Comparison of ENCODE assay signal across 8 cellular contexts in genomic region chr7:12211054-12212050, GRCh38. TPM values are rescaled to one million over a fixed set of nuclear protein-coding genes. Genes with fewer than 3 reads are reported as not detected.
DNase-seq lines count a peak whose midpoint lies in the region; ATAC-seq and TF ChIP-seq lines count a peak whose summit lies in the region.

Gene TMEM106B (plus strand): TSS chr7:12211294. CDS start chr7:12214811, 3,517 bp downstream.

- DNase-seq in AG04450 (ENCODE audit: low read depth, low spot score) = peak; percentile 84
- DNase-seq in NCI-H2196 treated with DMSO at 0.1 percent for 48 hours (lab: John Stamatoyannopoulos, UW; ENCODE audit: unreplicated experiment) = peak; percentile 91
- peak; percentile 92 for DNase-seq in activated B cell treated with CpG ODN at 0.5 μM for 24 hours
- DNase-seq in caudate nucleus (lab: John Stamatoyannopoulos, UW) = peak; percentile 47 to 97 (median 91)
- peak; percentile 93 to 97 (median 96) for DNase-seq in immature natural killer cell
- DNase-seq in smooth muscle cell of the brain vasculature (ENCODE audit: low read depth, low spot score) = peak; percentile 86

- no peaks in the 10 kb centered on the region for H3K9me3 Mint-ChIP-seq in activated B cell treated with CpG ODN at 0.5 μM for 24 hours
- H3K9me3 Mint-ChIP-seq in immature natural killer cell = no peaks in the 10 kb centered on the region

- TF ChIP-seq CTCF in AG04450 (IDR thresholded peaks at IDR 0.05; ENCODE audit: low read depth, low read length) = no peak
- TF ChIP-seq CTCF in activated B cell treated with CpG ODN at 0.5 μM for 24 hours (IDR thresholded peaks at IDR 0.05) = no peak

- ATAC-seq in GM18873 (IDR thresholded peaks at IDR 0.05; ENCODE audit: low FRiP score, unreplicated experiment) (peak; percentile 95), HG03139 (IDR thresholded peaks at IDR 0.05; ENCODE audit: unreplicated experiment) (peak; percentile 97), activated B cell treated with CpG ODN at 0.5 μM for 24 hours (ENCODE audit: low read depth) (peak; percentile 92)

- peaks cover 21% of the 10 kb centered on the region for H3K4me1 Mint-ChIP-seq in activated B cell treated with CpG ODN at 0.5 μM for 24 hours
- H3K4me1 Mint-ChIP-seq in immature natural killer cell = peaks cover 32 to 52% of the 10 kb centered on the region in 2 donors

- no peaks in the 10 kb centered on the region for H3K9me3 ChIP-seq in AG04450 (ENCODE audit: control insufficient read depth, insufficient read depth, low read length)

- peak within 1 kb of the TSS; percentile 86 for H3K4me3 ChIP-seq in AG04450 (ENCODE audit: low read depth, low read length)

- H3K36me3 Mint-ChIP-seq in activated B cell treated with CpG ODN at 0.5 μM for 24 hours (ENCODE audit: low read depth) (peaks cover 22% of the 10 kb centered on the region), immature natural killer cell (peaks cover under 1 to 12% (median 5%) of the 10 kb centered on the region in 3 donors)

- H3K27me3 Mint-ChIP-seq in activated B cell treated with CpG ODN at 0.5 μM for 24 hours (peaks cover 8% of the 10 kb centered on the region), immature natural killer cell (ENCODE audit: low read depth in 3 of 3) (peaks cover 16% of the 10 kb centered on the region in 3 donors)

- CTCF ChIA-PET in AG04450 (lab: Charles Lee) (interaction anchor here (0.6 to 1.4 kb wide), 4 partner anchors 8 to 143 kb away, joined by 3 read pairs; no protein-coding TSS in a partner anchor), activated B cell treated with CpG ODN at 0.5 μM for 24 hours (lab: Charles Lee) (interaction anchor here (1.2 kb wide), 1 partner anchor 111 kb away, joined by 3 read pairs; no protein-coding TSS in a partner anchor)

- POLR2A ChIA-PET in AG04450 (lab: Yijun Ruan, JAX) = interaction anchor here (0.6 to 0.7 kb wide), 4 partner anchors 8 to 504 kb away, joined by 3 to 6 read pairs (median 4); no protein-coding TSS in a partner anchor
- POLR2A ChIA-PET in activated B cell treated with CpG ODN at 0.5 μM for 24 hours (lab: Charles Lee) = interaction anchor here (0.6 to 2.5 kb wide), 6 partner anchors 9 to 1271 kb away, joined by 3 to 12 read pairs (median 6); partner anchors contain the start of gene ARL4A

- H3K27ac ChIP-seq in AG04450 (ENCODE audit: low read depth, low read length) = peak within 1 kb of the TSS; percentile 48
- H3K27ac ChIP-seq in caudate nucleus (ENCODE audit: low read depth, low read length) = peak within 1 kb of the TSS; percentile 91

- no peaks in the 10 kb centered on the region for H3K27me3 ChIP-seq in AG04450 (ENCODE audit: control insufficient read depth, insufficient read depth, low read length)

- H3K27ac Mint-ChIP-seq in activated B cell treated with CpG ODN at 0.5 μM for 24 hours = peak within 1 kb of the TSS; percentile 90
- H3K27ac Mint-ChIP-seq in immature natural killer cell = peak within 1 kb of the TSS; percentile 95 to 99 (median 99)

- intact Hi-C loops in activated B cell treated with CpG ODN at 0.5 μM for 24 hours (cut with micrococcal nuclease) = loop anchor here (1.0 to 5.0 kb wide), 7 partner anchors 12 to 1271 kb away; a partner anchor contains a TSS

- H3K4me3 Mint-ChIP-seq in activated B cell treated with CpG ODN at 0.5 μM for 24 hours = peak within 1 kb of the TSS; percentile 91
- H3K4me3 Mint-ChIP-seq in immature natural killer cell = peak within 1 kb of the TSS; percentile 95 to 99 (median 97)

RNA-seq across cellular contexts. Expression of gene TMEM106B, which starts in this region (rescaled TPM):
- polyA plus RNA-seq in AG04450 (2011; rRNA removed) (38.1 and 58.0 TPM in 2 replicates), immature natural killer cell (10 to 100 TPM; 17.9 to 30.4 (median 21.0) TPM)
- polyA minus RNA-seq in AG04450 (2011; rRNA and poly(A)+ RNA removed) = 21.7 and 43.5 TPM in 2 replicates
- 18.1 and 22.1 TPM in 2 replicates for total RNA-seq in activated B cell treated with CpG ODN at 0.5 μM for 24 hours

Comparison
In these comparisons a context has a peak if more than half of its experiments do, and no peak if none do; other contexts are left out.
1. Peak in every context shown above with its lines: DNase-seq, ATAC-seq, H3K4me3 ChIP-seq and H3K27ac ChIP-seq.